Comparison of ENCODE assay signal across 18 cellular contexts in genomic region chr10:132590094-132590751, GRCh38. TPM values are rescaled to one million over a fixed set of nuclear protein-coding genes. Genes with fewer than 3 reads are reported as not detected.
DNase-seq lines count a peak whose midpoint lies in the region; ATAC-seq, FAIRE-seq and TF ChIP-seq lines count a peak whose summit lies in the region.
"Had no signal": no experiment of that assay in that cellular context is flagged by ENCODE, and none has a peak within 500 bp of the region (broad histone marks: within the 10 kb centered on the region; RNA-seq: fewer than 3 reads in every experiment).

No MANE protein-coding gene starts in this region.

- H3K36me3 ChIP-seq in astrocyte (ENCODE audit: insufficient read depth, low read length) (no peaks in the 10 kb centered on the region), thoracic aorta (no peaks in the 10 kb centered on the region)
- no peaks in the 10 kb centered on the region for H3K36me3 ChIP-seq in CD8-positive, alpha-beta T cell (ENCODE audit: insufficient read depth, low read length)
- H3K36me3 ChIP-seq: HAP-1, Peyer's patch, tibial nerve had no signal

- CTCF ChIA-PET in CD8-positive, alpha-beta T cell (lab: Charles Lee) = interaction anchor here (0.5 to 1.0 kb wide), 2 partner anchors 8 to 57 kb away, joined by 3 read pairs; no protein-coding TSS in a partner anchor

- H3K4me3 ChIP-seq in astrocyte (ENCODE audit: insufficient read depth, low read depth, low read length) (no peak overlapping the region), thoracic aorta (no peak overlapping the region)
- H3K4me3 ChIP-seq in CD8-positive, alpha-beta T cell (ENCODE audit: low read depth, low read length) = no peak overlapping the region
- H3K4me3 ChIP-seq: HAP-1, Peyer's patch, tibial nerve had no signal

- intact Hi-C loops in CD8-positive, alpha-beta T cell (cut with DNase I, micrococcal nuclease) = no loop called here

- FAIRE-seq in astrocyte (lab: Jason Lieb, UNC) = no peak

- peaks cover 94% of the 10 kb centered on the region for H3K79me2 ChIP-seq in astrocyte (ENCODE audit: insufficient read depth, low read length)

- no peak overlapping the region for H2AFZ ChIP-seq in astrocyte (ENCODE audit: low read depth, low read length)

- no peak overlapping the region for H3K9ac ChIP-seq in astrocyte (ENCODE audit: low read length)
- H3K9ac ChIP-seq: KMS-11 had no signal

- H4K20me1 ChIP-seq in astrocyte (ENCODE audit: insufficient read depth, low read length) = peaks cover 91% of the 10 kb centered on the region

- H3K4me1 ChIP-seq in astrocyte (ENCODE audit: insufficient read depth, low read length) (peaks cover 31% of the 10 kb centered on the region), thoracic aorta (ENCODE audit: control insufficient read depth in 1 of 2, low read depth in 2 of 2) (peaks cover 73 to 97% of the 10 kb centered on the region in 2 donors)
- H3K4me1 ChIP-seq in CD8-positive, alpha-beta T cell (ENCODE audit: insufficient read depth, low read length) = peaks cover 38% of the 10 kb centered on the region

- no peak overlapping the region for H3K27ac Mint-ChIP-seq in astrocyte (ENCODE audit: unreplicated experiment)
- peak overlapping the region; percentile 98 for H3K27ac Mint-ChIP-seq in memory B cell
- no peak overlapping the region for H3K27ac Mint-ChIP-seq in CD8-positive, alpha-beta T cell
- H3K27ac Mint-ChIP-seq in T-helper 2 cell treated with Interferon-gamma antibody and Interleukin-4, amounts not matched to agents 5 μg/mL and 100 μg/mL, for 36 hours = no peak overlapping the region
- H3K27ac Mint-ChIP-seq: activated CD4-positive, alpha-beta memory T cell treated with anti-CD3 and anti-CD28 coated beads for 36 hours; CD4-positive, CD25-positive, alpha-beta regulatory T cell had no signal

- H3K9me3 ChIP-seq in astrocyte (ENCODE audit: insufficient read depth, low read depth, low read length) (no peaks in the 10 kb centered on the region), thoracic aorta (no peaks in the 10 kb centered on the region)
- H3K9me3 ChIP-seq in CD8-positive, alpha-beta T cell (ENCODE audit: low read length) = no peaks in the 10 kb centered on the region
- H3K9me3 ChIP-seq: HAP-1, Peyer's patch, tibial nerve had no signal

- H3K9me3 Mint-ChIP-seq in astrocyte (ENCODE audit: unreplicated experiment) = no peaks in the 10 kb centered on the region
- H3K9me3 Mint-ChIP-seq in memory B cell = peaks cover 1% of the 10 kb centered on the region
- no peaks in the 10 kb centered on the region for H3K9me3 Mint-ChIP-seq in CD8-positive, alpha-beta T cell
- no peaks in the 10 kb centered on the region for H3K9me3 Mint-ChIP-seq in T-helper 2 cell treated with Interferon-gamma antibody and Interleukin-4, amounts not matched to agents 5 μg/mL and 100 μg/mL, for 36 hours
- H3K9me3 Mint-ChIP-seq: activated CD4-positive, alpha-beta memory T cell treated with anti-CD3 and anti-CD28 coated beads for 36 hours; central memory CD8-positive, alpha-beta T cell had no signal

- H3K27ac ChIP-seq in astrocyte (ENCODE audit: low read depth, low read length) (no peak overlapping the region), thoracic aorta (peak overlapping the region; percentile 71 to 88)
- H3K27ac ChIP-seq in CD8-positive, alpha-beta T cell (ENCODE audit: low read depth, low read length) = no peak overlapping the region
- H3K27ac ChIP-seq: KMS-11, tibial nerve had no signal

- H3K27me3 Mint-ChIP-seq in astrocyte (ENCODE audit: low read depth, unreplicated experiment) = no peaks in the 10 kb centered on the region
- H3K27me3 Mint-ChIP-seq in memory B cell = no peaks in the 10 kb centered on the region
- H3K27me3 Mint-ChIP-seq in CD8-positive, alpha-beta T cell (ENCODE audit: low read depth) = no peaks in the 10 kb centered on the region
- no peaks in the 10 kb centered on the region for H3K27me3 Mint-ChIP-seq in T-helper 2 cell treated with Interferon-gamma antibody and Interleukin-4, amounts not matched to agents 5 μg/mL and 100 μg/mL, for 36 hours (ENCODE audit: low read depth)
- H3K27me3 Mint-ChIP-seq: activated CD4-positive, alpha-beta memory T cell treated with anti-CD3 and anti-CD28 coated beads for 36 hours; CD4-positive, CD25-positive, alpha-beta regulatory T cell; central memory CD8-positive, alpha-beta T cell had no signal

- no peaks in the 10 kb centered on the region for H3K27me3 ChIP-seq in astrocyte (ENCODE audit: insufficient read depth, low read length)
- no peaks in the 10 kb centered on the region for H3K27me3 ChIP-seq in thoracic aorta (replicated peaks; ENCODE audit: insufficient read depth)
- no peaks in the 10 kb centered on the region for H3K27me3 ChIP-seq in CD8-positive, alpha-beta T cell (ENCODE audit: insufficient read depth, low read length)
- H3K27me3 ChIP-seq: Peyer's patch, tibial nerve had no signal

- H3K36me3 Mint-ChIP-seq in astrocyte (ENCODE audit: low read depth, unreplicated experiment) (peaks cover 9% of the 10 kb centered on the region), memory B cell (peaks cover 8% of the 10 kb centered on the region)
- no peaks in the 10 kb centered on the region for H3K36me3 Mint-ChIP-seq in CD8-positive, alpha-beta T cell
- peaks cover 6% of the 10 kb centered on the region for H3K36me3 Mint-ChIP-seq in T-helper 2 cell treated with Interferon-gamma antibody and Interleukin-4, amounts not matched to agents 5 μg/mL and 100 μg/mL, for 36 hours (ENCODE audit: low read depth)

- DNase-seq in activated T-cell treated with anti-CD3 and anti-CD28 coated beads, Interleukin-2, amount 50 U/mL, for 1 hour = peak; percentile 15
- DNase-seq in activated T-cell treated with anti-CD3 and anti-CD28 coated beads, Interleukin-2, amount 50 U/mL, for 48 hours = no peak
- DNase-seq in astrocyte (ENCODE audit: low read depth) (no peak), memory B cell (ENCODE audit: low spot score in 2 of 2) (no peak), thoracic aorta (ENCODE audit: low spot score) (no peak), ureter (ENCODE audit: low spot score) (no peak)
- DNase-seq in CD8-positive, alpha-beta T cell = no peak
- DNase-seq in T-helper 2 cell treated with Interferon-gamma antibody and Interleukin-4, amounts not matched to agents 5 μg/mL and 100 μg/mL, for 36 hours (ENCODE audit: low spot score) = no peak
- DNase-seq: activated CD4-positive, alpha-beta memory T cell treated with anti-CD3 and anti-CD28 coated beads for 36 hours; CD4-positive, CD25-positive, alpha-beta regulatory T cell; DMS53; left colon; NCI-H1105 had no signal

- POLR2A ChIA-PET in CD8-positive, alpha-beta T cell (lab: Charles Lee) = no interaction called here

- H3K4me3 Mint-ChIP-seq in astrocyte (ENCODE audit: unreplicated experiment) (no peak overlapping the region), memory B cell (peak overlapping the region; percentile 51)
- no peak overlapping the region for H3K4me3 Mint-ChIP-seq in CD8-positive, alpha-beta T cell
- no peak overlapping the region for H3K4me3 Mint-ChIP-seq in T-helper 2 cell treated with Interferon-gamma antibody and Interleukin-4, amounts not matched to agents 5 μg/mL and 100 μg/mL, for 36 hours
- H3K4me3 Mint-ChIP-seq: activated CD4-positive, alpha-beta memory T cell treated with anti-CD3 and anti-CD28 coated beads for 36 hours; central memory CD8-positive, alpha-beta T cell had no signal

- H3K4me1 Mint-ChIP-seq in astrocyte (ENCODE audit: low read depth, unreplicated experiment) = peaks cover 40% of the 10 kb centered on the region
- peaks cover 57% of the 10 kb centered on the region for H3K4me1 Mint-ChIP-seq in memory B cell
- H3K4me1 Mint-ChIP-seq in CD8-positive, alpha-beta T cell (ENCODE audit: low read depth) = peaks cover 71% of the 10 kb centered on the region
- peaks cover 38% of the 10 kb centered on the region for H3K4me1 Mint-ChIP-seq in T-helper 2 cell treated with Interferon-gamma antibody and Interleukin-4, amounts not matched to agents 5 μg/mL and 100 μg/mL, for 36 hours (ENCODE audit: low read depth)

- peak overlapping the region; percentile 75 for H3K4me2 ChIP-seq in astrocyte (ENCODE audit: low read length)
- H3K4me2 ChIP-seq: KMS-11 had no signal

- TF ChIP-seq CTCF in astrocyte (IDR thresholded peaks at IDR 0.05; ENCODE audit: insufficient read depth, low read depth, low read length) = no peak
- no peak for TF ChIP-seq CTCF in thoracic aorta (IDR thresholded peaks at IDR 0.05)
- TF ChIP-seq CTCF in CD8-positive, alpha-beta T cell (IDR thresholded peaks at IDR 0.05) = no peak

- no peak for ATAC-seq in memory B cell (ENCODE audit: low read depth)
- no peak for ATAC-seq in thoracic aorta (ENCODE audit: insufficient number of reproducible peaks, low FRiP score, low read depth)
- ATAC-seq in CD8-positive, alpha-beta T cell = no peak

RNA-seq across cellular contexts. Expression of gene INPP5A, which starts 52.6 kb away (rescaled TPM):
- 29.2 and 39.1 TPM in 2 replicates for total RNA-seq in astrocyte
- total RNA-seq in thoracic aorta = 100 to 1,000 TPM; 120 to 142 TPM
- total RNA-seq in CD8-positive, alpha-beta T cell = 10 to 100 TPM; 16.9 to 19.4 TPM
- total RNA-seq in ureter = 63.5 TPM

Comparison
In these comparisons a context has a peak if more than half of its experiments do, and no peak if none do; other contexts are left out.
1. H3K27ac ChIP-seq: peak in thoracic aorta (2 of 2); none in astrocyte (single experiment) and CD8-positive, alpha-beta T cell (single experiment).